Comparison of ENCODE assay signal across 8 cellular contexts in the genomic region with DNA sequence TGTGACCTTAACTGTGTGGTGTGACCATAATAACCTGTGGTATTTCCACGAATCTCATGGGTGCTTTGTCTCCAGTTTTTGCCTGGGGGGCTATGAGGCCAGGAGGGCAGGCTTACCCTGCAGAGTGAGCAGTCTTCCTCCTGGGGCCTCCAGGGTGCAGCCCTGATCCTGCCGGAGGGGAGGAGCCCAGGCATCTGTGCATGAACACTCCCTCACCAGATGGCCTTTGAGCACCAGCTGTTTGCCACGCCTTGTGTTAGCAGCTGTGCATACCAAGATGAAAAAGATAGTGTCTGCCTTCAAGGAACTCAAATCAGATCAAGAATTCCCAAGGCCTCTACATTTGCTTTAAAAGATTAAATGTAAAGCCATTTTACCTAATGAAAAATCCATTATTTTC.
A peak's percentile ranks its signal among the peaks of the same experiment; 100 is the strongest.
DNase-seq lines count a peak whose midpoint lies in the region; ATAC-seq and TF ChIP-seq lines count a peak whose summit lies in the region.

No MANE protein-coding gene starts in this region.

- ATAC-seq in CD4-positive, CD25-positive, alpha-beta regulatory T cell (ENCODE audit: low read depth in 2 of 2) = no peak
- ATAC-seq in GM19468 (IDR thresholded peaks at IDR 0.05; ENCODE audit: extremely low read depth, unreplicated experiment) = peak; percentile 65
- ATAC-seq in natural killer cell = peak in 1 of 3 donors; percentile 44

- peak in 1 of 3 donors; percentile 32 for DNase-seq in CD4-positive, CD25-positive, alpha-beta regulatory T cell
- DNase-seq in NCI-H345 (lab: John Stamatoyannopoulos, UW) = peak; percentile 57
- DNase-seq in chondrocyte (ENCODE audit: low spot score) = no peak
- no peak for DNase-seq in natural killer cell
- no peak for DNase-seq in NCI-H226
- DNase-seq in G401 (ENCODE audit: low spot score) = no peak
- DNase-seq in stimulated activated CD4-positive, alpha-beta T cell treated with anti-CD3 and anti-CD28 coated beads, Interleukin-15, amount 100 ng/mL, for 24 hours = no peak

- H3K36me3 ChIP-seq in CD4-positive, CD25-positive, alpha-beta regulatory T cell (ENCODE audit: control insufficient read depth, insufficient read depth, low read length) = peaks cover 31% of the 10 kb centered on the region

- H3K27me3 Mint-ChIP-seq in CD4-positive, CD25-positive, alpha-beta regulatory T cell = no peaks in the 10 kb centered on the region
- no peaks in the 10 kb centered on the region for H3K27me3 Mint-ChIP-seq in chondrocyte (ENCODE audit: low read depth)
- H3K27me3 Mint-ChIP-seq in natural killer cell (ENCODE audit: low read depth in 2 of 2) = no peaks in the 10 kb centered on the region

- no peak overlapping the region for H3K4me3 Mint-ChIP-seq in CD4-positive, CD25-positive, alpha-beta regulatory T cell
- H3K4me3 Mint-ChIP-seq in chondrocyte (ENCODE audit: unreplicated experiment) (no peak overlapping the region), natural killer cell (no peak overlapping the region)

- no peaks in the 10 kb centered on the region for H3K27me3 ChIP-seq in CD4-positive, CD25-positive, alpha-beta regulatory T cell (ENCODE audit: control insufficient read depth, insufficient read depth, low read length)

- H3K9me3 ChIP-seq in CD4-positive, CD25-positive, alpha-beta regulatory T cell (ENCODE audit: control insufficient read depth in 2 of 2, low read length in 2 of 2) = no peaks in the 10 kb centered on the region

- H3K36me3 Mint-ChIP-seq in CD4-positive, CD25-positive, alpha-beta regulatory T cell = peaks cover 5% of the 10 kb centered on the region
- H3K36me3 Mint-ChIP-seq in chondrocyte (ENCODE audit: low read depth) = peaks cover 6% of the 10 kb centered on the region
- H3K36me3 Mint-ChIP-seq in natural killer cell = peaks cover under 1% of the 10 kb centered on the region

- H3K27ac ChIP-seq in CD4-positive, CD25-positive, alpha-beta regulatory T cell (ENCODE audit: insufficient read depth, low read length, poor library complexity, severe bottlenecking) = no peak overlapping the region

- no peak for TF ChIP-seq CTCF in chondrocyte (IDR thresholded peaks at IDR 0.05)
- TF ChIP-seq CTCF in natural killer cell (IDR thresholded peaks at IDR 0.05) = no peak

- peaks cover 34 to 72% (median 58%) of the 10 kb centered on the region in 4 donors for H3K4me1 Mint-ChIP-seq in CD4-positive, CD25-positive, alpha-beta regulatory T cell
- H3K4me1 Mint-ChIP-seq in chondrocyte (ENCODE audit: low read depth) = peaks cover 67% of the 10 kb centered on the region
- H3K4me1 Mint-ChIP-seq in natural killer cell = peaks cover 50 to 55% of the 10 kb centered on the region in 2 donors

- in situ Hi-C loops in G401 (cut with HindIII; ENCODE audit: low sequenced_read_pairs) = no loop called here

- H3K4me3 ChIP-seq in CD4-positive, CD25-positive, alpha-beta regulatory T cell (ENCODE audit: low read depth, low read length) = no peak overlapping the region

- peak overlapping the region; percentile 23 to 62 (median 50) for H3K27ac Mint-ChIP-seq in CD4-positive, CD25-positive, alpha-beta regulatory T cell
- H3K27ac Mint-ChIP-seq in chondrocyte (ENCODE audit: unreplicated experiment) = peak overlapping the region; percentile 69
- H3K27ac Mint-ChIP-seq in natural killer cell = peak overlapping the region; percentile 45 to 74

- intact Hi-C loops in natural killer cell (cut with micrococcal nuclease) = no loop called here

- no peaks in the 10 kb centered on the region for H3K9me3 Mint-ChIP-seq in CD4-positive, CD25-positive, alpha-beta regulatory T cell
- H3K9me3 Mint-ChIP-seq in chondrocyte (ENCODE audit: low read depth) = no peaks in the 10 kb centered on the region
- H3K9me3 Mint-ChIP-seq in natural killer cell = no peaks in the 10 kb centered on the region

- peaks cover 11% of the 10 kb centered on the region for H3K4me1 ChIP-seq in CD4-positive, CD25-positive, alpha-beta regulatory T cell (ENCODE audit: control insufficient read depth, insufficient read depth, low read length, poor library complexity, severe bottlenecking)
